18 cellular contexts compared by ENCODE assay signal in genomic region chr9:96331236-96331947, GRCh38. TPM values are rescaled to one million over a fixed set of nuclear protein-coding genes. Genes with fewer than 3 reads are reported as not detected.
DNase-seq lines count a peak whose midpoint lies in the region; ATAC-seq, FAIRE-seq and TF ChIP-seq lines count a peak whose summit lies in the region.
"Had no signal": no experiment of that assay in that cellular context is flagged by ENCODE, and none has a peak within 500 bp of the region (broad histone marks: within the 10 kb centered on the region; RNA-seq: fewer than 3 reads in every experiment).

No MANE protein-coding gene starts in this region.

- no peak for FAIRE-seq in bronchial epithelial cell (lab: Jason Lieb, UNC)
- FAIRE-seq: GM18507 had no signal

- no peak overlapping the region for H4K8ac ChIP-seq in IMR-90 (ENCODE audit: low read depth in 2 of 2, low read length in 2 of 2)

- ATAC-seq in CD8-positive, alpha-beta T cell: no peak
- ATAC-seq in IMR-90 (ENCODE audit: low read depth) (no peak), GM21786 (IDR thresholded peaks at IDR 0.05; ENCODE audit: unreplicated experiment) (no peak), esophagus mucosa (no peak), GM19467 (IDR thresholded peaks at IDR 0.05; ENCODE audit: unreplicated experiment) (no peak)
- ATAC-seq: stimulated activated memory B cell treated with anti-CD40 and anti-IgM and Interleukin-4, amounts not matched to agents 10 μg/mL and 1 μg/mL and 100 μg/mL, for 72 hours had no signal

- no peak overlapping the region for H3K9ac ChIP-seq in IMR-90 (ENCODE audit: low read depth, low read length)

- no peak for TF ChIP-seq RAD21 in IMR-90 (IDR thresholded peaks at IDR 0.05; ENCODE audit: low read length)

- intact Hi-C loops in CD8-positive, alpha-beta T cell (cut with DNase I, micrococcal nuclease): no loop called here
- intact Hi-C loops in IMR-90 (cut with micrococcal nuclease): no loop called here

- no peak overlapping the region for H2BK5ac ChIP-seq in IMR-90 (ENCODE audit: low read depth, low read length, poor library complexity, severe bottlenecking)

- H3K4me1 Mint-ChIP-seq in CD8-positive, alpha-beta T cell (ENCODE audit: low read depth): no peaks in the 10 kb centered on the region
- H3K4me1 Mint-ChIP-seq: memory B cell; stimulated activated memory B cell treated with anti-CD40 and anti-IgM and Interleukin-4, amounts not matched to agents 10 μg/mL and 1 μg/mL and 100 μg/mL, for 72 hours had no signal

- no peak overlapping the region for H3K23ac ChIP-seq in IMR-90 (ENCODE audit: low read depth, low read length)

- no peaks in the 10 kb centered on the region for H3K27me3 Mint-ChIP-seq in CD8-positive, alpha-beta T cell (ENCODE audit: low read depth)
- H3K27me3 Mint-ChIP-seq: memory B cell; stimulated activated memory B cell treated with anti-CD40 and anti-IgM and Interleukin-4, amounts not matched to agents 10 μg/mL and 1 μg/mL and 100 μg/mL, for 72 hours had no signal

- no peak overlapping the region for H2BK20ac ChIP-seq in IMR-90 (ENCODE audit: low read depth, low read length)

- CTCF ChIA-PET in CD8-positive, alpha-beta T cell (lab: Charles Lee): no interaction called here
- CTCF ChIA-PET in IMR-90 (lab: Yijun Ruan, JAX): no interaction called here

- no peaks in the 10 kb centered on the region for H3K27me3 ChIP-seq in CD8-positive, alpha-beta T cell (ENCODE audit: insufficient read depth, low read length)
- H3K27me3 ChIP-seq in IMR-90 (ENCODE audit: control insufficient read depth, insufficient read depth, low read length) (no peaks in the 10 kb centered on the region), bronchial epithelial cell (ENCODE audit: control insufficient read depth, insufficient read depth, low read length) (no peaks in the 10 kb centered on the region)
- H3K27me3 ChIP-seq: adrenal gland, esophagus squamous epithelium, uterus had no signal

- no peak for TF ChIP-seq POLR2A in IMR-90 (IDR thresholded peaks at IDR 0.05; ENCODE audit: low read depth, low read length)

- no peaks in the 10 kb centered on the region for H4K20me1 ChIP-seq in IMR-90 (ENCODE audit: insufficient read depth, low read length)

- H3K36me3 Mint-ChIP-seq in CD8-positive, alpha-beta T cell: peaks cover 13% of the 10 kb centered on the region
- H3K36me3 Mint-ChIP-seq: stimulated activated memory B cell treated with anti-CD40 and anti-IgM and Interleukin-4, amounts not matched to agents 10 μg/mL and 1 μg/mL and 100 μg/mL, for 72 hours had no signal

- no peak overlapping the region for H3K18ac ChIP-seq in IMR-90 (ENCODE audit: low read depth, low read length)

- peak overlapping the region; percentile 18 for H3K27ac Mint-ChIP-seq in CD8-positive, alpha-beta T cell
- H3K27ac Mint-ChIP-seq: memory B cell; stimulated activated memory B cell treated with anti-CD40 and anti-IgM and Interleukin-4, amounts not matched to agents 10 μg/mL and 1 μg/mL and 100 μg/mL, for 72 hours had no signal

- no peaks in the 10 kb centered on the region for H3K9me3 ChIP-seq in CD8-positive, alpha-beta T cell (ENCODE audit: low read length)
- H3K9me3 ChIP-seq in IMR-90 (ENCODE audit: control insufficient read depth, insufficient read depth, low read length): no peaks in the 10 kb centered on the region
- H3K9me3 ChIP-seq: adrenal gland, esophagus squamous epithelium, uterus had no signal

- H2BK120ac ChIP-seq in IMR-90 (ENCODE audit: low read depth, low read length): peak overlapping the region; percentile 55; the same call in 1 of the 2 replicates

- no peak overlapping the region for H3K14ac ChIP-seq in IMR-90 (replicated peaks; ENCODE audit: low read depth, low read length)

- no TSS peak for BruUV-seq in IMR-90 (replicated peaks; lab: Mats Ljungman, UMichigan)

- H2AK5ac ChIP-seq in IMR-90 (ENCODE audit: low read depth, low read length): 0 out of 2 replicates have a peak overlapping the region, but pooled peaks have one; percentile 44

- H3K27ac ChIP-seq in CD8-positive, alpha-beta T cell (ENCODE audit: low read depth, low read length): no peak overlapping the region
- no peak overlapping the region for H3K27ac ChIP-seq in IMR-90 (ENCODE audit: insufficient read depth, low read length)
- H3K27ac ChIP-seq: adrenal gland, esophagus squamous epithelium, uterus had no signal

- H3K4me2 ChIP-seq in IMR-90 (ENCODE audit: low read depth, low read length): no peak overlapping the region

- H3K4me3 ChIP-seq in CD8-positive, alpha-beta T cell (ENCODE audit: low read depth, low read length): no peak overlapping the region
- H3K4me3 ChIP-seq in IMR-90 (ENCODE audit: insufficient read depth, low read depth, low read length) (no peak overlapping the region), bronchial epithelial cell (ENCODE audit: low read depth, low read length) (no peak overlapping the region)
- H3K4me3 ChIP-seq: adrenal gland, esophagus squamous epithelium, uterus had no signal

- no peak overlapping the region for H2AFZ ChIP-seq in IMR-90 (replicated peaks; ENCODE audit: low read length, poor library complexity)

- H3K36me3 ChIP-seq in CD8-positive, alpha-beta T cell (ENCODE audit: insufficient read depth, low read length): no peaks in the 10 kb centered on the region
- H3K36me3 ChIP-seq in IMR-90 (ENCODE audit: control insufficient read depth, insufficient read depth, low read length) (peaks cover 2% of the 10 kb centered on the region; the same call in 1 of the 2 replicates), bronchial epithelial cell (ENCODE audit: control insufficient read depth, insufficient read depth, low read length) (no peaks in the 10 kb centered on the region)
- H3K36me3 ChIP-seq: adrenal gland, uterus had no signal

- no peaks in the 10 kb centered on the region for H3K9me3 Mint-ChIP-seq in CD8-positive, alpha-beta T cell
- H3K9me3 Mint-ChIP-seq: stimulated activated memory B cell treated with anti-CD40 and anti-IgM and Interleukin-4, amounts not matched to agents 10 μg/mL and 1 μg/mL and 100 μg/mL, for 72 hours had no signal

- dilution Hi-C loops in IMR-90 (cut with HindIII; ENCODE audit: low sequenced_read_pairs, unreplicated experiment): no loop called here

- no peak overlapping the region for H4K91ac ChIP-seq in IMR-90 (ENCODE audit: insufficient read depth, low read depth, low read length)

- H3K4me3 Mint-ChIP-seq in CD8-positive, alpha-beta T cell: no peak overlapping the region
- H3K4me3 Mint-ChIP-seq: memory B cell; stimulated activated memory B cell treated with anti-CD40 and anti-IgM and Interleukin-4, amounts not matched to agents 10 μg/mL and 1 μg/mL and 100 μg/mL, for 72 hours had no signal

- in situ Hi-C loops in IMR-90 (cut with MboI; ENCODE audit: low sequenced_read_pairs): loop anchor here (10.0 kb wide), 1 partner anchor 63 kb away; no protein-coding TSS in a partner anchor

- H4K5ac ChIP-seq in IMR-90 (ENCODE audit: low read depth, low read length): no peak overlapping the region

- no peaks in the 10 kb centered on the region for H3K4me1 ChIP-seq in CD8-positive, alpha-beta T cell (ENCODE audit: insufficient read depth, low read length)
- no peaks in the 10 kb centered on the region for H3K4me1 ChIP-seq in IMR-90 (ENCODE audit: control insufficient read depth, insufficient read depth, low read length)
- H3K4me1 ChIP-seq: esophagus squamous epithelium, uterus had no signal

- H2BK15ac ChIP-seq in IMR-90 (ENCODE audit: low read depth, low read length): no peak overlapping the region; the same call in 2 of the 3 replicates

- H3K56ac ChIP-seq in IMR-90 (ENCODE audit: extremely low read depth, insufficient read depth, low read length): no peak overlapping the region

- no peaks in the 10 kb centered on the region for H3K79me1 ChIP-seq in IMR-90 (ENCODE audit: low read depth in 1 of 2, low read length in 2 of 2)

- H3K9me1 ChIP-seq in IMR-90 (ENCODE audit: insufficient read depth, low read length): no peaks in the 10 kb centered on the region

- no peak for DNase-seq in CD8-positive, alpha-beta T cell
- DNase-seq in IMR-90 (peak; percentile 39), bronchial epithelial cell (ENCODE audit: low read depth) (peak; percentile 78), kidney tubule cell (ENCODE audit: low spot score) (peak; percentile 83), NCI-H526 treated with DMSO at 0.1 percent for 48 hours (lab: John Stamatoyannopoulos, UW) (no peak)
- DNase-seq: activated CD4-positive, alpha-beta T cell treated with anti-CD3 and anti-CD28 coated beads for 48 hours; adrenal gland; esophagus squamous epithelium; KBM-7; NCI-H1436 treated with DMSO at 0.1 percent for 48 hours; NCI-H526; uterus had no signal

- POLR2A ChIA-PET in CD8-positive, alpha-beta T cell (lab: Charles Lee): no interaction called here
- POLR2A ChIA-PET in IMR-90 (lab: Charles Lee; ENCODE audit: unreplicated experiment): no interaction called here

- no peak overlapping the region for H2AK9ac ChIP-seq in IMR-90 (replicated peaks; ENCODE audit: low read depth, low read length, poor library complexity)

- H3K4ac ChIP-seq in IMR-90 (ENCODE audit: low read depth, low read length): peak overlapping the region; percentile 43; the same call in 1 of the 2 replicates

- no peak for TF ChIP-seq CTCF in CD8-positive, alpha-beta T cell (IDR thresholded peaks at IDR 0.05)
- TF ChIP-seq CTCF in IMR-90 (conservative IDR thresholded peaks at IDR 0.05; ENCODE audit: low read depth, low read length): no peak
- no peak for TF ChIP-seq CTCF in bronchial epithelial cell (IDR thresholded peaks at IDR 0.05; ENCODE audit: insufficient read depth, low read length, severe bottlenecking)

- 44% methylated on average over 3 of the region's 9 CpGs; no CpG with 5 or more reads in 1 of the 2 experiments for WGBS in IMR-90 (ENCODE audit: extremely low coverage in 2 of 2, insufficient read length in 1 of 2), 2 experiments

TF ChIP-seq in IMR-90, 13 proteins besides CTCF, POLR2A, EP300 and RAD21 (continues in another document):
- TF ChIP-seq CHD1 (IDR thresholded peaks at IDR 0.05; ENCODE audit: low read depth, low read length) (no peak), RFX5 (IDR thresholded peaks at IDR 0.05; ENCODE audit: low read depth, low read length) (no peak), SMC3 (IDR thresholded peaks at IDR 0.05; ENCODE audit: low read depth, low read length) (no peak), NFE2L2 (IDR thresholded peaks at IDR 0.05; ENCODE audit: low read depth, low read length) (no peak), MXI1 (IDR thresholded peaks at IDR 0.05; ENCODE audit: borderline replicate concordance, low read depth, low read length) (no peak)

RNA-seq across cellular contexts. Expression of gene HSD17B3, which starts 29.4 kb away (rescaled TPM):
- 1 to 10 TPM; 1.3 TPM for total RNA-seq in CD8-positive, alpha-beta T cell
- 0.18 TPM in 1 of 2 replicates, not detected in the other for total RNA-seq in IMR-90 (2012; rRNA removed)
- polyA plus RNA-seq in IMR-90 (2012; rRNA removed): not detected in 2 replicates
- polyA plus RNA-seq in IMR-90 (2012; cell fraction: cytosol; rRNA removed): not detected in 2 replicates
- 0.44 TPM in 1 of 2 replicates, not detected in the other for polyA plus RNA-seq in IMR-90 (2012; cell fraction: nucleus; rRNA removed; ENCODE audit: low replicate concordance)
- 0.53 and 1.2 TPM in 2 replicates for total RNA-seq in bronchial epithelial cell
- total RNA-seq in esophagus mucosa: not detected

RNA-seq across cellular contexts. Expression of gene SLC35D2, which starts 52.1 kb away (rescaled TPM):
- total RNA-seq in CD8-positive, alpha-beta T cell: 10 to 100 TPM; 18.5 to 20.5 TPM
- 9.7 and 11.4 TPM in 2 replicates for total RNA-seq in IMR-90 (2012; rRNA removed)
- 10.0 and 11.8 TPM in 2 replicates for polyA plus RNA-seq in IMR-90 (2012; rRNA removed)
- polyA plus RNA-seq in IMR-90 (2012; cell fraction: cytosol; rRNA removed): 4.5 and 4.6 TPM in 2 replicates
- polyA plus RNA-seq in IMR-90 (2012; cell fraction: nucleus; rRNA removed; ENCODE audit: low replicate concordance): 2.9 and 11.8 TPM in 2 replicates
- total RNA-seq in bronchial epithelial cell: 19.1 and 30.3 TPM in 2 replicates
- 14.9 TPM for total RNA-seq in esophagus mucosa

Comparison
In these comparisons a context has a peak if more than half of its experiments do, and no peak if none do; other contexts are left out.
1. DNase-seq: peak in IMR-90 (single experiment), bronchial epithelial cell (single experiment) and kidney tubule cell (single experiment); none in CD8-positive, alpha-beta T cell (0 of 7) and NCI-H526 treated with DMSO at 0.1 percent for 48 hours (single experiment).